9 cellular contexts compared by ENCODE assay signal in the genomic region with DNA sequence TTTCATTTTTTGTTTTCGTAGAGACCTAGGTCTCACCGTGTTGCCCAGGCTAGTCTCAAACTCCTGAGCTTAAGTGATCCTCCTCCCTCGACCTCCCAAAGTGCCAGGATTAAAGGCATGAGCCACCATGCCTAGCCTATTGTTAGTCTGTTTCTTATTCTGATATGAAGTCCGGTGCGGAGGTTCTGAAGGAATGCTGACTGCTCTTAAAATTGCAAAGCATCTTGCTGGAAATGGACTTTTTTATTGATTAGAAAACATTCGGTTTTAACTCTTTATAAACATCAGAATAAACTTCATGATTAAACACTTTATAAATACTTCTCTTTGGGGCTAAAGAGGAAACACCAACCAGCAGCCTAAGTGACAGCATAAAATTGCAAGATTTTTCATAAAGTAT. TPM values are rescaled to one million over a fixed set of nuclear protein-coding genes. Genes with fewer than 3 reads are reported as not detected.
DNase-seq lines count a peak whose midpoint lies in the region; ATAC-seq and TF ChIP-seq lines count a peak whose summit lies in the region.
"Had no signal": no experiment of that assay in that cellular context is flagged by ENCODE, and none has a peak within 500 bp of the region (broad histone marks: within the 10 kb centered on the region; RNA-seq: fewer than 3 reads in every experiment).

No MANE protein-coding gene starts in this region.

- H3K4me3 Mint-ChIP-seq in CD4-positive, alpha-beta memory T cell = peak overlapping the region; percentile 88 to 100 (median 96)

- H2AFZ ChIP-seq in PC-3 (ENCODE audit: low read length) (no peak overlapping the region), osteoblast (ENCODE audit: low read length) (no peak overlapping the region)

- ATAC-seq in PC-3 (no peak), HG02571 (IDR thresholded peaks at IDR 0.05; ENCODE audit: unreplicated experiment) (no peak)

- POLR2A ChIA-PET in CD4-positive, alpha-beta memory T cell (lab: Charles Lee; ENCODE audit: partially characterized antibody) = interaction anchor here (0.6 to 9.3 kb wide), 16 partner anchors 13 to 1580 kb away, joined by 3 to 134 read pairs (median 4); partner anchors contain the start of gene BCLAF1
- POLR2A ChIA-PET in PC-3 (lab: Charles Lee; ENCODE audit: unreplicated experiment) = interaction anchor here (0.6 kb wide), 1 partner anchor 23 kb away, joined by 14 read pairs; no protein-coding TSS in a partner anchor

- peaks cover 33% of the 10 kb centered on the region for H3K36me3 ChIP-seq in CD4-positive, alpha-beta memory T cell (ENCODE audit: insufficient read depth, low read length)
- H3K36me3 ChIP-seq in PC-3 (ENCODE audit: low read depth, low read length) = peaks cover 15% of the 10 kb centered on the region
- no peaks in the 10 kb centered on the region for H3K36me3 ChIP-seq in endocrine pancreas (ENCODE audit: control insufficient read depth, insufficient read depth, low read length)
- H3K36me3 ChIP-seq in osteoblast (ENCODE audit: insufficient read depth, low read length) = peaks cover 26% of the 10 kb centered on the region

- H3K4me3 ChIP-seq in CD4-positive, alpha-beta memory T cell (ENCODE audit: low read length in 2 of 2) = peak overlapping the region; percentile 71 to 93
- H3K4me3 ChIP-seq in PC-3 (ENCODE audit: low read length) (no peak overlapping the region), endocrine pancreas (ENCODE audit: control insufficient read depth, insufficient read depth, low read length) (peak overlapping the region; percentile 86), osteoblast (ENCODE audit: insufficient read depth, low read length) (peak overlapping the region; percentile 81)

- CTCF ChIA-PET in CD4-positive, alpha-beta memory T cell (lab: Charles Lee; ENCODE audit: partially characterized antibody) = interaction anchor here (1.0 to 8.1 kb wide), 18 partner anchors 12 to 236 kb away, joined by 3 to 97 read pairs (median 10); no protein-coding TSS in a partner anchor
- CTCF ChIA-PET in PC-3 (lab: Charles Lee) = interaction anchor here (0.5 kb wide), 1 partner anchor 14 kb away, joined by 3 read pairs; no protein-coding TSS in a partner anchor

- H3K36me3 Mint-ChIP-seq in CD4-positive, alpha-beta memory T cell = peaks cover 44 to 86% of the 10 kb centered on the region in 2 donors

- H4K20me1 ChIP-seq in PC-3 (ENCODE audit: low read length) (peaks cover 20% of the 10 kb centered on the region), osteoblast (ENCODE audit: insufficient read depth, low read length) (peaks cover 3% of the 10 kb centered on the region)

- H3F3A ChIP-seq in PC-3 (ENCODE audit: low read length, unreplicated experiment) = no peaks in the 10 kb centered on the region

- peaks cover 64% of the 10 kb centered on the region for H3K4me1 ChIP-seq in CD4-positive, alpha-beta memory T cell (ENCODE audit: insufficient read depth, low read length)
- H3K4me1 ChIP-seq in PC-3 (ENCODE audit: insufficient read depth, low read length) = peaks cover 48% of the 10 kb centered on the region
- H3K4me1 ChIP-seq in endocrine pancreas (ENCODE audit: control insufficient read depth, insufficient read depth, low read length) = no peaks in the 10 kb centered on the region
- H3K4me1 ChIP-seq in osteoblast (ENCODE audit: insufficient read depth, low read length) = peaks cover 72% of the 10 kb centered on the region

- peak overlapping the region; percentile 99 for H3K27ac ChIP-seq in CD4-positive, alpha-beta memory T cell (ENCODE audit: low read depth, low read length)
- H3K27ac ChIP-seq in PC-3 (ENCODE audit: low read length) (no peak overlapping the region), osteoblast (ENCODE audit: low read depth, low read length) (peak overlapping the region; percentile 45)

- no peaks in the 10 kb centered on the region for H3K27me3 ChIP-seq in CD4-positive, alpha-beta memory T cell (ENCODE audit: insufficient read depth, low read length)
- no peaks in the 10 kb centered on the region for H3K27me3 ChIP-seq in PC-3 (ENCODE audit: low read length)
- no peaks in the 10 kb centered on the region for H3K27me3 ChIP-seq in endocrine pancreas (ENCODE audit: control insufficient read depth, insufficient read depth, low read length)
- no peaks in the 10 kb centered on the region for H3K27me3 ChIP-seq in osteoblast (ENCODE audit: insufficient read depth, low read length)

- H3K9me2 ChIP-seq in PC-3 (replicated peaks; ENCODE audit: low read length) = no peaks in the 10 kb centered on the region

- no peaks in the 10 kb centered on the region for H3K9me3 ChIP-seq in CD4-positive, alpha-beta memory T cell (ENCODE audit: control insufficient read depth in 1 of 2, low read length in 2 of 2)
- H3K9me3 ChIP-seq in PC-3 (ENCODE audit: low read length) (no peaks in the 10 kb centered on the region), endocrine pancreas (ENCODE audit: control insufficient read depth, low read length) (no peaks in the 10 kb centered on the region), osteoblast (ENCODE audit: low read depth, low read length) (no peaks in the 10 kb centered on the region)

- no TSS peak for BruUV-seq in PC-3 (replicated peaks; lab: Mats Ljungman, UMichigan)

- peaks cover 44 to 94% (median 59%) of the 10 kb centered on the region in 4 donors for H3K4me1 Mint-ChIP-seq in CD4-positive, alpha-beta memory T cell

- peak overlapping the region; percentile 93 to 99 (median 99) for H3K27ac Mint-ChIP-seq in CD4-positive, alpha-beta memory T cell

- peak overlapping the region; percentile 84 for H3K4me2 ChIP-seq in PC-3 (ENCODE audit: low read length)
- H3K4me2 ChIP-seq in osteoblast (ENCODE audit: insufficient read depth, low read length) = peak overlapping the region; percentile 92

- no peak for TF ChIP-seq CTCF in PC-3 (conservative IDR thresholded peaks at IDR 0.05; ENCODE audit: low read depth, low read length)
- no peak for TF ChIP-seq CTCF in osteoblast (IDR thresholded peaks at IDR 0.05; ENCODE audit: extremely low read depth, low read depth, low read length)

- peaks cover 0 to 4% of the 10 kb centered on the region in 2 donors for H3K27me3 Mint-ChIP-seq in CD4-positive, alpha-beta memory T cell

- intact Hi-C loops in CD4-positive, alpha-beta memory T cell (cut with micrococcal nuclease) = loop anchor here (1.0 to 2.0 kb wide), 4 partner anchors 8 to 239 kb away; no protein-coding TSS in a partner anchor
- intact Hi-C loops in PC-3 (cut with micrococcal nuclease) = loop anchor here (5.0 kb wide), 1 partner anchor 57 kb away; no protein-coding TSS in a partner anchor

- H3K9me3 Mint-ChIP-seq in CD4-positive, alpha-beta memory T cell = peaks cover 0 to 5% (median 0%) of the 10 kb centered on the region in 8 donors

- peak in 2 of 5 donors; percentile 45 to 47 for DNase-seq in CD4-positive, alpha-beta memory T cell
- DNase-seq in PC-3 (no peak), osteoblast (ENCODE audit: insufficient read length, low spot score, missing footprints) (no peak), NCI-H69 (lab: John Stamatoyannopoulos, UW) (no peak), anterior cingulate cortex (lab: John Stamatoyannopoulos, UW) (no peak)
- DNase-seq in stimulated activated CD8-positive, alpha-beta memory T cell treated with anti-CD3 and anti-CD28 coated beads, Interleukin-4, amount 100 ng/mL, for 48 hours = no peak
- DNase-seq: NCI-H2227 treated with DMSO at 0.1 percent for 48 hours had no signal

- H3K9ac ChIP-seq in PC-3 (ENCODE audit: low read length) (no peak overlapping the region), endocrine pancreas (ENCODE audit: control insufficient read depth, insufficient read depth, low read length) (no peak overlapping the region)

- peaks cover 50% of the 10 kb centered on the region for H3K79me2 ChIP-seq in PC-3 (ENCODE audit: low read length)
- H3K79me2 ChIP-seq in osteoblast (ENCODE audit: insufficient read depth, low read length) = peaks cover 80% of the 10 kb centered on the region

RNA-seq across cellular contexts. Expression of gene TNFAIP3, which starts 3.2 kb away (rescaled TPM):
- 100 to 1,000 TPM; 145 to 165 TPM for total RNA-seq in CD4-positive, alpha-beta memory T cell
- polyA plus RNA-seq in CD4-positive, alpha-beta memory T cell = 100 to 1,000 TPM; 112 to 318 TPM
- total RNA-seq in PC-3 (2014; rRNA removed) (21.9 TPM in 2 replicates), osteoblast (8.5 and 10.5 TPM in 2 replicates)
